In genomic region chr4:16136321-16136720, GRCh38 we compare ENCODE assay signal across 17 cellular contexts. TPM values are rescaled to one million over a fixed set of nuclear protein-coding genes. Genes with fewer than 3 reads are reported as not detected.
DNase-seq lines count a peak whose midpoint lies in the region; ATAC-seq and TF ChIP-seq lines count a peak whose summit lies in the region.
"Had no signal": no experiment of that assay in that cellular context is flagged by ENCODE, and none has a peak within 500 bp of the region (broad histone marks: within the 10 kb centered on the region; RNA-seq: fewer than 3 reads in every experiment).

No MANE protein-coding gene starts in this region.

- peaks cover 5% of the 10 kb centered on the region for H3K36me3 Mint-ChIP-seq in endodermal cell (ENCODE audit: low read depth)
- H3K36me3 Mint-ChIP-seq: CD4-positive, CD25-positive, alpha-beta regulatory T cell had no signal

- peaks cover 6% of the 10 kb centered on the region for H3K4me1 ChIP-seq in endodermal cell (ENCODE audit: control insufficient read depth, insufficient read depth, low read length)
- H3K4me1 ChIP-seq: BLaER1 treated with 17β-estradiol and CSF1 and Interleukin-3, amounts not matched to agents 10 nM and 100 nM had no signal

- peak overlapping the region; percentile 46 for H3K4me3 ChIP-seq in endodermal cell (ENCODE audit: low read length)
- H3K4me3 ChIP-seq: BLaER1 treated with 17β-estradiol and CSF1 and Interleukin-3, amounts not matched to agents 10 nM and 100 nM; GM12878; GM23338 had no signal

- no peak for TF ChIP-seq CTCF in endodermal cell (conservative IDR thresholded peaks at IDR 0.05)

- peaks cover 22% of the 10 kb centered on the region for H3K9me3 Mint-ChIP-seq in endodermal cell

- H3K4me1 Mint-ChIP-seq in endodermal cell, result peaks cover 16% of the 10 kb centered on the region
- H3K4me1 Mint-ChIP-seq: CD4-positive, CD25-positive, alpha-beta regulatory T cell; GM23338; IgD-negative memory B cell had no signal

- H3K36me3 ChIP-seq in endodermal cell (ENCODE audit: control insufficient read depth, insufficient read depth, low read length), result no peaks in the 10 kb centered on the region
- H3K36me3 ChIP-seq: BLaER1 treated with 17β-estradiol and CSF1 and Interleukin-3, amounts not matched to agents 10 nM and 100 nM had no signal

- H3K27me3 Mint-ChIP-seq in endodermal cell (ENCODE audit: insufficient read depth), result peaks cover 16% of the 10 kb centered on the region

- H3K4me3 Mint-ChIP-seq in endodermal cell, result no peak overlapping the region
- H3K4me3 Mint-ChIP-seq: CD4-positive, CD25-positive, alpha-beta regulatory T cell; GM23338; IgD-negative memory B cell had no signal

- no peak overlapping the region for H3K9ac ChIP-seq in endodermal cell (ENCODE audit: extremely low read depth, low read length, poor library complexity, severe bottlenecking)
- H3K9ac ChIP-seq: BLaER1 treated with 17β-estradiol and CSF1 and Interleukin-3, amounts not matched to agents 10 nM and 100 nM had no signal

- no peak overlapping the region for H3K27ac ChIP-seq in endodermal cell (ENCODE audit: low read depth, low read length)
- H3K27ac ChIP-seq: 22Rv1; BLaER1 treated with 17β-estradiol and CSF1 and Interleukin-3, amounts not matched to agents 10 nM and 100 nM had no signal

- DNase-seq in DMS 273 (lab: John Stamatoyannopoulos, UW; ENCODE audit: unreplicated experiment) (peak; percentile 12), DMS 273 treated with DMSO at 0.1 percent for 48 hours (lab: John Stamatoyannopoulos, UW) (no peak), endodermal cell (peak; percentile 3), mesenteric fat pad (ENCODE audit: low spot score) (peak; percentile 1), NCI-H526 (lab: John Stamatoyannopoulos, UW) (no peak)
- DNase-seq: CD4-positive, CD25-positive, alpha-beta regulatory T cell; DMS79; H7 had no signal

- no peak overlapping the region for H3K27ac Mint-ChIP-seq in endodermal cell
- H3K27ac Mint-ChIP-seq: CD4-positive, CD25-positive, alpha-beta regulatory T cell; GM23338; IgD-negative memory B cell had no signal

- H3K9me3 ChIP-seq in endodermal cell (ENCODE audit: control insufficient read depth, low read length), result peaks cover 21% of the 10 kb centered on the region

- H3K27me3 ChIP-seq in endodermal cell (ENCODE audit: control insufficient read depth, insufficient read depth, low read length, poor library complexity, severe bottlenecking), result peaks cover 8% of the 10 kb centered on the region
- H3K27me3 ChIP-seq: BLaER1 treated with 17β-estradiol and CSF1 and Interleukin-3, amounts not matched to agents 10 nM and 100 nM had no signal

- WGBS in endodermal cell (ENCODE audit: insufficient coverage in 1 of 2, insufficient read length in 1 of 2), 2 experiments, result 59 to 88% methylated on average over 1 to 2 of the region's 2 CpGs

- ATAC-seq in GM18907 (IDR thresholded peaks at IDR 0.05; ENCODE audit: unreplicated experiment) (no peak), HG03520 (IDR thresholded peaks at IDR 0.05; ENCODE audit: unreplicated experiment) (no peak), HG02973 (IDR thresholded peaks at IDR 0.05; ENCODE audit: unreplicated experiment) (no peak)
- ATAC-seq: GM12878, GM23338 had no signal

RNA-seq across cellular contexts. Expression of gene PROM1, which starts 52.5 kb away (rescaled TPM):
- 10 to 100 TPM; 38.6 to 51.6 TPM for total RNA-seq in endodermal cell
- polyA plus RNA-seq in endodermal cell (2013, experiment 1 of 2), result 36.1 TPM
- 33.6 TPM for polyA plus RNA-seq in endodermal cell (2013, experiment 2 of 2)
- 0.35 TPM for total RNA-seq in mesenteric fat pad
- total RNA-seq: HT1080 had no signal
- polyA plus RNA-seq: CD4-positive, CD25-positive, alpha-beta regulatory T cell; IgD-negative memory B cell had no signal

Comparison
In these comparisons a context has a peak if more than half of its experiments do, and no peak if none do; other contexts are left out.
1. DNase-seq: peak in DMS 273 (single experiment), endodermal cell (single experiment) and mesenteric fat pad (single experiment); none in DMS 273 treated with DMSO at 0.1 percent for 48 hours (single experiment) and NCI-H526 (0 of 2).
2. RNA of gene PROM1, which starts 52.5 kb away (total RNA-seq): 38.6 to 51.6 TPM in endodermal cell; 0.35 TPM in mesenteric fat pad (single experiment); every median in the first group is over 10 times any median in the second.